ENCODE assay signal across 15 cellular contexts in genomic region chr20:57267158-57267821, GRCh38. TPM values are rescaled to one million over a fixed set of nuclear protein-coding genes. Genes with fewer than 3 reads are reported as not detected.
DNase-seq lines count a peak whose midpoint lies in the region; ATAC-seq and TF ChIP-seq lines count a peak whose summit lies in the region.
"Had no signal": no experiment of that assay in that cellular context is flagged by ENCODE, and none has a peak within 500 bp of the region (broad histone marks: within the 10 kb centered on the region; RNA-seq: fewer than 3 reads in every experiment).

No MANE protein-coding gene starts in this region.

- H3K36me3 ChIP-seq in mesodermal cell (ENCODE audit: control insufficient read depth, insufficient read depth, low read length) = no peaks in the 10 kb centered on the region
- H3K36me3 ChIP-seq: spleen had no signal

- peaks cover 46 to 76% of the 10 kb centered on the region in 2 donors for H3K27me3 Mint-ChIP-seq in natural killer cell treated with Interleukin-12 subunit alpha and Interleukin-12 subunit beta and Interleukin-15 and Interleukin-18, amount 100 ng/mL, for 72 hours
- H3K27me3 Mint-ChIP-seq in natural killer cell (ENCODE audit: low read depth in 2 of 2) = peaks cover 64 to 72% of the 10 kb centered on the region in 2 donors

- no peaks in the 10 kb centered on the region for H3K9me3 Mint-ChIP-seq in natural killer cell treated with Interleukin-12 subunit alpha and Interleukin-12 subunit beta and Interleukin-15 and Interleukin-18, amount 100 ng/mL, for 72 hours
- H3K9me3 Mint-ChIP-seq in natural killer cell = no peaks in the 10 kb centered on the region
- H3K9me3 Mint-ChIP-seq: HFFc6 had no signal

- no peak overlapping the region for H3K27ac Mint-ChIP-seq in natural killer cell treated with Interleukin-12 subunit alpha and Interleukin-12 subunit beta and Interleukin-15 and Interleukin-18, amount 100 ng/mL, for 72 hours
- H3K27ac Mint-ChIP-seq in natural killer cell = no peak overlapping the region
- H3K27ac Mint-ChIP-seq: HFFc6 had no signal

- no peak for DNase-seq in natural killer cell treated with Interleukin-12 subunit alpha and Interleukin-12 subunit beta and Interleukin-15 and Interleukin-18, amount 100 ng/mL, for 72 hours (ENCODE audit: low spot score)
- DNase-seq in natural killer cell = no peak
- DNase-seq in ecto neural progenitor cell (ENCODE audit: low spot score) = peak; percentile 49
- DNase-seq in NCI-H510A (lab: John Stamatoyannopoulos, UW) = no peak
- no peak for DNase-seq in AML-193 (lab: John Stamatoyannopoulos, UW)
- no peak for DNase-seq in GM10266 (ENCODE audit: extremely low spot score)
- DNase-seq in SW 1271 (lab: John Stamatoyannopoulos, UW) = no peak
- DNase-seq: activated CD4-positive, CD25-positive, alpha-beta regulatory T cell treated with anti-CD3 and anti-CD28 coated beads, Interleukin-2, amount 50 U/mL, for 72 hours; activated T-cell treated with anti-CD3 and anti-CD28 coated beads, Interleukin-2, amount 50 U/mL, for 1 hour; HFFc6; spleen had no signal

- ATAC-seq in natural killer cell treated with Interleukin-12 subunit alpha and Interleukin-12 subunit beta and Interleukin-15 and Interleukin-18, amount 100 ng/mL, for 72 hours = no peak
- ATAC-seq in natural killer cell = no peak

- WGBS in mesodermal cell (ENCODE audit: insufficient coverage in 2 of 2), 2 experiments = 21 to 38% methylated on average over 12 to 15 of the region's 24 CpGs

- H3K4me1 ChIP-seq in mesodermal cell (ENCODE audit: control insufficient read depth, insufficient read depth, low read length, poor library complexity, severe bottlenecking) = peaks cover 17% of the 10 kb centered on the region
- H3K4me1 ChIP-seq: parathyroid adenoma had no signal

- H3K4me3 Mint-ChIP-seq in natural killer cell treated with Interleukin-12 subunit alpha and Interleukin-12 subunit beta and Interleukin-15 and Interleukin-18, amount 100 ng/mL, for 72 hours = peak overlapping the region; percentile 40
- no peak overlapping the region for H3K4me3 Mint-ChIP-seq in natural killer cell
- H3K4me3 Mint-ChIP-seq: HFFc6 had no signal

- TF ChIP-seq CTCF in natural killer cell (IDR thresholded peaks at IDR 0.05) = no peak
- no peak for TF ChIP-seq CTCF in GM10266 (IDR thresholded peaks at IDR 0.05; ENCODE audit: control insufficient read depth, insufficient read depth, low read depth, missing control alignments)

- no peaks in the 10 kb centered on the region for H3K9me3 ChIP-seq in mesodermal cell (ENCODE audit: control insufficient read depth, low read length)
- H3K9me3 ChIP-seq: spleen had no signal

- intact Hi-C loops in natural killer cell (cut with micrococcal nuclease) = no loop called here

- no peak overlapping the region for H3K27ac ChIP-seq in mesodermal cell (ENCODE audit: low read depth, low read length, severe bottlenecking)
- H3K27ac ChIP-seq: parathyroid adenoma, spleen had no signal

- peak overlapping the region; percentile 42 for H3K4me3 ChIP-seq in mesodermal cell (ENCODE audit: extremely low read depth, insufficient read depth, low read length, poor library complexity, severe bottlenecking)

- no peaks in the 10 kb centered on the region for H3K36me3 Mint-ChIP-seq in natural killer cell treated with Interleukin-12 subunit alpha and Interleukin-12 subunit beta and Interleukin-15 and Interleukin-18, amount 100 ng/mL, for 72 hours
- no peaks in the 10 kb centered on the region for H3K36me3 Mint-ChIP-seq in natural killer cell

- peaks cover 0 to 6% of the 10 kb centered on the region in 2 donors for H3K4me1 Mint-ChIP-seq in natural killer cell treated with Interleukin-12 subunit alpha and Interleukin-12 subunit beta and Interleukin-15 and Interleukin-18, amount 100 ng/mL, for 72 hours (ENCODE audit: low read depth in 2 of 2)
- peaks cover 0 to 7% of the 10 kb centered on the region in 2 donors for H3K4me1 Mint-ChIP-seq in natural killer cell

RNA-seq across cellular contexts. Expression of gene BMP7, which starts 0.8 kb away (rescaled TPM):
- total RNA-seq in natural killer cell treated with Interleukin-12 subunit alpha and Interleukin-12 subunit beta and Interleukin-15 and Interleukin-18, amount 100 ng/mL, for 72 hours = not detected
- total RNA-seq in natural killer cell = not detected
- polyA plus RNA-seq in mesodermal cell (2013, experiment 1 of 2) = 4.6 TPM
- 3.0 TPM for polyA plus RNA-seq in mesodermal cell (2013, experiment 2 of 2)
- total RNA-seq: HFFc6, HT-29 had no signal
- polyA plus RNA-seq: AG04450 had no signal
